In the genomic region with DNA sequence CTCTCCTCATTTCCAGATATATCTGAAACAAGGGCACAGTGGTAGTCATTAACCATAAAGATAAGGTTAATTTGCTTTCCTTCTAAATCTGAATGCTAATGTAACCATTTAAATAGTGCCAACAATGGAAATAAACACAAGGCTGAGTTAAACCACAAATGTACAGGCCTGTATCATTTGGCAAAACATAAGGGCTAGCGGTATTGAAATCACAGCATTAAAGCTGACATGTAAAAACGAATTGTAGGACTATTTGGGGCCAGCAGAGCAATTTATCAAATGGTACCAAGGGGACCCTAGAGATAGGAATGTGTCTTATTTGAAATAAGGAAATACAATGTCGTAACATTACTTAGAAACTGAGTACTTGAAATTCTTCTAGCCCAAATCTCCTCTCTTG, we compare ENCODE assay signal across 26 cellular contexts.
"Had no signal": no experiment of that assay in that cellular context is flagged by ENCODE, and none has a peak within 500 bp of the region (broad histone marks: within the 10 kb centered on the region; RNA-seq: fewer than 3 reads in every experiment).

No MANE protein-coding gene starts in this region.

- DNase-seq: activated CD4-positive, alpha-beta memory T cell treated with anti-CD3 and anti-CD28 coated beads for 36 hours; activated CD4-positive, alpha-beta T cell treated with anti-CD3 and anti-CD28 coated beads for 36 hours; activated CD4-positive, alpha-beta T cell treated with anti-CD3 and anti-CD28 coated beads, Interleukin-2, amount 10 ng/mL, durations not matched to agents 24 days and 14 days; activated CD4-positive, CD25-positive, alpha-beta regulatory T cell; activated CD4-positive, CD25-positive, alpha-beta regulatory T cell treated with anti-CD3 and anti-CD28 coated beads, Interleukin-2, amount 50 U/mL, for 72 hours; activated CD8-positive, alpha-beta memory T cell treated with anti-CD3 and anti-CD28 coated beads, Interleukin-2, amount 10 ng/mL, durations not matched to agents 7 days and 5 days; activated CD8-positive, alpha-beta memory T cell treated with anti-CD3 and anti-CD28 coated beads, Interleukin-2, amount 50 U/mL, for 4 hours; activated CD8-positive, alpha-beta T cell treated with anti-CD3 and anti-CD28 coated beads, Interleukin-2, amount 10 ng/mL, durations not matched to agents 7 days and 5 days; activated gamma-delta T cell; activated naive CD4-positive, alpha-beta T cell; activated naive CD4-positive, alpha-beta T cell treated with anti-CD3 and anti-CD28 coated beads, Interleukin-2, amount 10 ng/mL, durations not matched to agents 7 days and 5 days; activated naive CD8-positive, alpha-beta T cell treated with anti-CD3 and anti-CD28 coated beads, Interleukin-2, amount 10 ng/mL, durations not matched to agents 7 days and 5 days; activated T-cell treated with anti-CD3 and anti-CD28 coated beads, Interleukin-2, amount 50 U/mL, for 1 hour; activated T-cell treated with anti-CD3 and anti-CD28 coated beads, Interleukin-2, amount 50 U/mL, for 48 hours; body of pancreas; caudate nucleus; cortex of kidney; dermis blood vessel endothelial cell; effector CD4-positive, alpha-beta T cell; esophagus squamous epithelium; foreskin melanocyte; T-helper 2 cell had no signal

- H3K27me3 ChIP-seq: ascending aorta, body of pancreas, esophagus squamous epithelium, gastroesophageal sphincter had no signal

- H3K4me3 Mint-ChIP-seq: activated CD4-positive, alpha-beta memory T cell treated with anti-CD3 and anti-CD28 coated beads for 36 hours; activated CD4-positive, alpha-beta T cell treated with anti-CD3 and anti-CD28 coated beads for 36 hours; activated CD4-positive, alpha-beta T cell treated with anti-CD3 and anti-CD28 coated beads, Interleukin-2, amount 10 ng/mL, durations not matched to agents 24 days and 14 days; activated CD8-positive, alpha-beta memory T cell treated with anti-CD3 and anti-CD28 coated beads, Interleukin-2, amount 10 ng/mL, durations not matched to agents 7 days and 5 days; activated CD8-positive, alpha-beta T cell treated with anti-CD3 and anti-CD28 coated beads, Interleukin-2, amount 10 ng/mL, durations not matched to agents 7 days and 5 days; activated naive CD4-positive, alpha-beta T cell treated with anti-CD3 and anti-CD28 coated beads, Interleukin-2, amount 10 ng/mL, durations not matched to agents 7 days and 5 days; activated naive CD8-positive, alpha-beta T cell treated with anti-CD3 and anti-CD28 coated beads, Interleukin-2, amount 10 ng/mL, durations not matched to agents 7 days and 5 days; activated T-helper 1 cell treated with anti-CD3 and anti-CD28 coated beads, Interleukin-12 subunit alpha, Interleukin-12 subunit beta, Interleukin-2, Interleukin-4 antibody, amounts not matched to agents 30 ng/mL and 10 ng/mL and 1 ng/mL, durations not matched to agents 14 hours and 24 hours and 36 hours had no signal

- H3K36me3 ChIP-seq: ascending aorta, esophagus squamous epithelium, gastroesophageal sphincter had no signal

- H3K4me1 ChIP-seq: ascending aorta, body of pancreas, esophagus squamous epithelium, gastroesophageal sphincter had no signal

- H3K27ac ChIP-seq: ascending aorta, body of pancreas, epithelial cell of prostate, esophagus squamous epithelium, gastroesophageal sphincter had no signal

- H3K36me3 Mint-ChIP-seq: activated naive CD4-positive, alpha-beta T cell treated with anti-CD3 and anti-CD28 coated beads, Interleukin-2, amount 10 ng/mL, durations not matched to agents 7 days and 5 days; activated naive CD8-positive, alpha-beta T cell treated with anti-CD3 and anti-CD28 coated beads, Interleukin-2, amount 10 ng/mL, durations not matched to agents 7 days and 5 days had no signal

- H3K27me3 Mint-ChIP-seq: activated CD4-positive, alpha-beta memory T cell treated with anti-CD3 and anti-CD28 coated beads for 36 hours; activated CD8-positive, alpha-beta memory T cell treated with anti-CD3 and anti-CD28 coated beads, Interleukin-2, amount 10 ng/mL, durations not matched to agents 7 days and 5 days; activated naive CD4-positive, alpha-beta T cell treated with anti-CD3 and anti-CD28 coated beads, Interleukin-2, amount 10 ng/mL, durations not matched to agents 7 days and 5 days had no signal

- H3K4me3 ChIP-seq: ascending aorta, body of pancreas, esophagus squamous epithelium, gastroesophageal sphincter had no signal

- H3K27ac Mint-ChIP-seq: activated CD4-positive, alpha-beta memory T cell treated with anti-CD3 and anti-CD28 coated beads for 36 hours; activated CD4-positive, alpha-beta T cell treated with anti-CD3 and anti-CD28 coated beads for 36 hours; activated CD4-positive, alpha-beta T cell treated with anti-CD3 and anti-CD28 coated beads, Interleukin-2, amount 10 ng/mL, durations not matched to agents 24 days and 14 days; activated CD8-positive, alpha-beta memory T cell treated with anti-CD3 and anti-CD28 coated beads, Interleukin-2, amount 10 ng/mL, durations not matched to agents 7 days and 5 days; activated CD8-positive, alpha-beta T cell treated with anti-CD3 and anti-CD28 coated beads, Interleukin-2, amount 10 ng/mL, durations not matched to agents 7 days and 5 days; activated naive CD4-positive, alpha-beta T cell treated with anti-CD3 and anti-CD28 coated beads, Interleukin-2, amount 10 ng/mL, durations not matched to agents 7 days and 5 days; activated T-helper 1 cell treated with anti-CD3 and anti-CD28 coated beads, Interleukin-12 subunit alpha, Interleukin-12 subunit beta, Interleukin-2, Interleukin-4 antibody, amounts not matched to agents 30 ng/mL and 10 ng/mL and 1 ng/mL, durations not matched to agents 14 hours and 24 hours and 36 hours had no signal

- H3K9me3 ChIP-seq: ascending aorta, body of pancreas, esophagus squamous epithelium, gastroesophageal sphincter had no signal
